10 cellular contexts compared by ENCODE assay signal in genomic region chr12:119695034-119695433, GRCh38. TPM values are rescaled to one million over a fixed set of nuclear protein-coding genes. Genes with fewer than 3 reads are reported as not detected.
A peak's percentile ranks its signal among the peaks of the same experiment; 100 is the strongest.
DNase-seq lines count a peak whose midpoint lies in the region; ATAC-seq, FAIRE-seq and TF ChIP-seq lines count a peak whose summit lies in the region.
"Had no signal": no experiment of that assay in that cellular context is flagged by ENCODE, and none has a peak within 500 bp of the region (broad histone marks: within the 10 kb centered on the region; RNA-seq: fewer than 3 reads in every experiment).

No MANE protein-coding gene starts in this region.

- H3K4me2 ChIP-seq in GM23338, result no peak overlapping the region

- intact Hi-C loops in kidney (cut with DNase I), result no loop called here

- H3K4me1 ChIP-seq in GM23338 (ENCODE audit: insufficient read depth) (no peaks in the 10 kb centered on the region), kidney (ENCODE audit: control insufficient read depth in 1 of 2, insufficient read depth in 1 of 2, low read depth in 1 of 2, low read length in 2 of 2) (peaks cover 29 to 68% of the 10 kb centered on the region in 2 donors)

- TF ChIP-seq CTCF in AG09309 (IDR thresholded peaks at IDR 0.05; ENCODE audit: control insufficient read depth, insufficient read depth, low read depth, low read length, missing control alignments), result peak; percentile 63
- peak; percentile 70 to 71 for TF ChIP-seq CTCF in GM23338 (conservative IDR thresholded peaks at IDR 0.05; ENCODE audit: low read depth in 2 of 2)
- peak; percentile 42 for TF ChIP-seq CTCF in kidney (IDR thresholded peaks at IDR 0.05; ENCODE audit: borderline replicate concordance, extremely low read depth, insufficient read depth)

- no peaks in the 10 kb centered on the region; the same call in none of the 2 replicates for H4K20me1 ChIP-seq in GM23338 (replicated peaks; ENCODE audit: insufficient read depth)

- H3K27ac Mint-ChIP-seq in GM23338, result no peak overlapping the region
- no peak overlapping the region for H3K27ac Mint-ChIP-seq in activated T-cell treated with anti-CD3 and anti-CD28 coated beads, Interleukin-2, amount 50 U/mL, for 72 hours

- H3K36me3 ChIP-seq in GM23338 (ENCODE audit: insufficient read depth), result peaks cover 12% of the 10 kb centered on the region; the same call in 1 of the 2 replicates
- no peaks in the 10 kb centered on the region for H3K36me3 ChIP-seq in kidney (ENCODE audit: control insufficient read depth in 1 of 2, insufficient read depth in 2 of 2, low read length in 2 of 2)

- DNase-seq in AG09309 (ENCODE audit: low read depth) (no peak), GM23338 (ENCODE audit: low spot score) (peak; percentile 83), amniotic epithelial cell (ENCODE audit: low read depth) (peak; percentile 53), kidney (no peak), substantia nigra (lab: John Stamatoyannopoulos, UW) (no peak), H4 (ENCODE audit: low spot score) (no peak)
- DNase-seq in activated T-cell treated with anti-CD3 and anti-CD28 coated beads, Interleukin-2, amount 50 U/mL, for 72 hours, result no peak
- DNase-seq: amniotic stem cell had no signal

- H3K27me3 ChIP-seq in GM23338 (ENCODE audit: insufficient read depth), result no peaks in the 10 kb centered on the region

- FAIRE-seq in kidney (lab: Jason Lieb, UNC), result no peak
- FAIRE-seq: islet of Langerhans had no signal

- H3K36me3 Mint-ChIP-seq in GM23338 (ENCODE audit: low read depth), result peaks cover 40% of the 10 kb centered on the region
- H3K36me3 Mint-ChIP-seq in activated T-cell treated with anti-CD3 and anti-CD28 coated beads, Interleukin-2, amount 50 U/mL, for 72 hours (ENCODE audit: insufficient read depth in 2 of 2), result peaks cover 1 to 2% of the 10 kb centered on the region in 2 donors

- H3K4me3 Mint-ChIP-seq in GM23338, result no peak overlapping the region
- H3K4me3 Mint-ChIP-seq in activated T-cell treated with anti-CD3 and anti-CD28 coated beads, Interleukin-2, amount 50 U/mL, for 72 hours, result no peak overlapping the region

- ATAC-seq in GM23338, result peak; percentile 92
- ATAC-seq in activated T-cell treated with anti-CD3 and anti-CD28 coated beads, Interleukin-2, amount 50 U/mL, for 72 hours (replicated peaks in 1 of 2), result no peak
- ATAC-seq in HG03354 (IDR thresholded peaks at IDR 0.05; ENCODE audit: poor library complexity, severe bottlenecking, unreplicated experiment), result no peak

- H2AFZ ChIP-seq in GM23338, result no peak overlapping the region

- peaks cover 4% of the 10 kb centered on the region; the same call in 1 of the 3 replicates for H3K4me1 Mint-ChIP-seq in GM23338
- H3K4me1 Mint-ChIP-seq in activated T-cell treated with anti-CD3 and anti-CD28 coated beads, Interleukin-2, amount 50 U/mL, for 72 hours (ENCODE audit: low read depth), result no peaks in the 10 kb centered on the region

- H3K9me2 ChIP-seq in GM23338 (ENCODE audit: insufficient read depth), result no peaks in the 10 kb centered on the region

- no peak overlapping the region for H3K4me3 ChIP-seq in AG09309 (ENCODE audit: control insufficient read depth, low read depth, low read length)
- H3K4me3 ChIP-seq in GM23338, result no peak overlapping the region
- no peak overlapping the region for H3K4me3 ChIP-seq in kidney (ENCODE audit: low read length in 2 of 2)

- peaks cover 3% of the 10 kb centered on the region for H3K27me3 Mint-ChIP-seq in GM23338 (ENCODE audit: insufficient read depth, low read depth, poor library complexity)
- H3K27me3 Mint-ChIP-seq in activated T-cell treated with anti-CD3 and anti-CD28 coated beads, Interleukin-2, amount 50 U/mL, for 72 hours (ENCODE audit: low read depth), result no peaks in the 10 kb centered on the region

- H3K27ac ChIP-seq in GM23338 (ENCODE audit: low read depth) (no peak overlapping the region), kidney (ENCODE audit: low read depth in 2 of 2, low read length in 2 of 2) (peak overlapping the region in 1 of 2 donors; percentile 6), substantia nigra (ENCODE audit: low read depth, low read length, poor library complexity, severe bottlenecking) (no peak overlapping the region)

- H3K9me3 Mint-ChIP-seq in GM23338, result no peaks in the 10 kb centered on the region
- no peaks in the 10 kb centered on the region for H3K9me3 Mint-ChIP-seq in activated T-cell treated with anti-CD3 and anti-CD28 coated beads, Interleukin-2, amount 50 U/mL, for 72 hours

- no peaks in the 10 kb centered on the region for H3F3A ChIP-seq in GM23338 (replicated peaks; ENCODE audit: low read depth)

- no peaks in the 10 kb centered on the region for H3K79me2 ChIP-seq in GM23338 (replicated peaks; ENCODE audit: insufficient read depth)

- H3K9ac ChIP-seq in kidney (ENCODE audit: low read length in 2 of 2), result no peak overlapping the region

- H3K9me3 ChIP-seq in kidney (ENCODE audit: control insufficient read depth in 1 of 2, low read length in 2 of 2), result no peaks in the 10 kb centered on the region

TF ChIP-seq in GM23338, 12 proteins besides CTCF, POLR2A, EP300 and RAD21 (continues in another document):
- TF ChIP-seq ZNF114 (CRISPR knock-in tag; IDR thresholded peaks at IDR 0.05) (no peak), ZNF331 (CRISPR knock-in tag; IDR thresholded peaks at IDR 0.05; ENCODE audit: low read depth) (no peak), POLR2AphosphoS5 (IDR thresholded peaks at IDR 0.05; ENCODE audit: low read depth) (no peak), ZNF462 (CRISPR knock-in tag; IDR thresholded peaks at IDR 0.05) (no peak), NANOG (IDR thresholded peaks at IDR 0.05; ENCODE audit: borderline replicate concordance) (no peak), JUNB (IDR thresholded peaks at IDR 0.05; ENCODE audit: unreplicated experiment) (no peak), CREB1 (CRISPR knock-in tag; IDR thresholded peaks at IDR 0.05; ENCODE audit: low read depth) (no peak), EZH2 (IDR thresholded peaks at IDR 0.05; ENCODE audit: low read depth, unreplicated experiment) (no peak), EZH2phosphoT487 (IDR thresholded peaks at IDR 0.05; ENCODE audit: unreplicated experiment) (no peak)

RNA-seq across cellular contexts. Expression of gene PRKAB1, which starts 27.1 kb away (rescaled TPM):
- total RNA-seq in GM23338 (2014; rRNA removed; shearing (Covaris generic)), result 26.3 and 31.0 TPM in 2 replicates
- polyA plus RNA-seq in GM23338 (2016; fragmentation: Nextera tagmentation; extraction: Ambion mirVana) (13.1 and 16.3 TPM in 2 replicates), kidney (ENCODE audit: insufficient read depth, low read depth, low replicate concordance) (79.9 TPM)
- 165 TPM for total RNA-seq in kidney
- 10 to 100 TPM; 52.3 to 63.7 TPM for total RNA-seq in activated T-cell treated with anti-CD3 and anti-CD28 coated beads, Interleukin-2, amount 50 U/mL, for 72 hours
- 15.0 and 19.2 TPM in 2 replicates for total RNA-seq in H4 (2014; rRNA removed; shearing (Covaris generic))

Comparison
In these comparisons a context has a peak if more than half of its experiments do, and no peak if none do; other contexts are left out.
1. DNase-seq: peak in GM23338 (single experiment) and amniotic epithelial cell (single experiment); none in AG09309 (single experiment), kidney (single experiment), activated T-cell treated with anti-CD3 and anti-CD28 coated beads, Interleukin-2, amount 50 U/mL, for 72 hours (0 of 2), substantia nigra (0 of 49) and H4 (single experiment).
2. Peak in every context shown above with its lines, with median percentiles within 50 percentile points of each other: CTCF ChIP-seq.